ENCODE assay signal across 8 cellular contexts in genomic region chr20:63895886-63896135, GRCh38. TPM values are rescaled to one million over a fixed set of nuclear protein-coding genes. Genes with fewer than 3 reads are reported as not detected.
DNase-seq lines count a peak whose midpoint lies in the region; ATAC-seq, FAIRE-seq and TF ChIP-seq lines count a peak whose summit lies in the region.

No MANE protein-coding gene starts in this region.

- DNase-seq in A549 (ENCODE audit: low read depth in 1 of 2, low spot score in 1 of 2), result no peak
- no peak for DNase-seq in keratinocyte (ENCODE audit: low read depth, low spot score)
- DNase-seq in substantia nigra (lab: John Stamatoyannopoulos, UW), result no peak
- DNase-seq in D341Med (ENCODE audit: low spot score), result no peak

- no peak for TF ChIP-seq RAD21 in A549 (conservative IDR thresholded peaks at IDR 0.05 in 1 of 2, IDR thresholded peaks at IDR 0.05 in 1 of 2)

- H4K20me1 ChIP-seq in keratinocyte (ENCODE audit: control insufficient read depth, extremely low read depth, insufficient read depth, low read length), result peaks cover 15% of the 10 kb centered on the region

- TF ChIP-seq EP300 in A549 (IDR thresholded peaks at IDR 0.05), result no peak

- no peak overlapping the region for H2AFZ ChIP-seq in keratinocyte (ENCODE audit: control insufficient read depth, low read length)

- peak overlapping the region; percentile 96 for H3K4me3 Mint-ChIP-seq in activated naive CD8-positive, alpha-beta T cell

- no peak for TF ChIP-seq CTCF in A549 (IDR thresholded peaks at IDR 0.05)
- TF ChIP-seq CTCF in keratinocyte (optimal IDR thresholded peaks at IDR 0.05 in 1 of 3, IDR thresholded peaks at IDR 0.05 in 1 of 3, conservative IDR thresholded peaks at IDR 0.05 in 1 of 3; ENCODE audit: extremely low read depth in 1 of 3, insufficient read depth in 2 of 3, low read length in 3 of 3), result no peak

- H3K9me3 Mint-ChIP-seq in activated naive CD8-positive, alpha-beta T cell (ENCODE audit: low read depth), result no peaks in the 10 kb centered on the region

- H3K4me2 ChIP-seq in A549 (peak overlapping the region; percentile 83), keratinocyte (ENCODE audit: control insufficient read depth, extremely low read depth, insufficient read depth, low read depth, low read length) (peak overlapping the region; percentile 89)

- H3K36me3 Mint-ChIP-seq in activated naive CD8-positive, alpha-beta T cell, result peaks cover 2% of the 10 kb centered on the region

- peaks cover 1% of the 10 kb centered on the region for H3K9me1 ChIP-seq in keratinocyte (ENCODE audit: control insufficient read depth, extremely low read depth, insufficient read depth, low read length)

- H3K27me3 Mint-ChIP-seq in activated naive CD8-positive, alpha-beta T cell, result no peaks in the 10 kb centered on the region

- peaks cover 42% of the 10 kb centered on the region for H3K4me1 Mint-ChIP-seq in activated naive CD8-positive, alpha-beta T cell (ENCODE audit: low read depth)

- H3K27ac ChIP-seq in A549, result peak overlapping the region; percentile 82 to 96
- H3K27ac ChIP-seq in keratinocyte (ENCODE audit: control insufficient read depth, insufficient read depth, low read length), result peak overlapping the region; percentile 76
- peak overlapping the region; percentile 58 for H3K27ac ChIP-seq in substantia nigra (ENCODE audit: low read depth, low read length, poor library complexity, severe bottlenecking)

- H3K4me1 ChIP-seq in A549 (peaks cover 12% of the 10 kb centered on the region), keratinocyte (ENCODE audit: control insufficient read depth, extremely low read depth, insufficient read depth, low read length) (peaks cover 19% of the 10 kb centered on the region)

- peaks cover 51% of the 10 kb centered on the region for H3K79me2 ChIP-seq in keratinocyte (ENCODE audit: control insufficient read depth, insufficient read depth, low read length)

- H3K9ac ChIP-seq in keratinocyte (ENCODE audit: control insufficient read depth, extremely low read depth, insufficient read depth, low read length), result peak overlapping the region; percentile 74

- H3K4me3 ChIP-seq in A549, result peak overlapping the region; percentile 65
- H3K4me3 ChIP-seq in keratinocyte (ENCODE audit: control insufficient read depth in 2 of 3, extremely low read depth in 1 of 3, insufficient read depth in 2 of 3, low read depth in 1 of 3, low read length in 3 of 3), result peak overlapping the region; percentile 53 to 81 (median 73)

- POLR2A ChIA-PET in A549 (lab: Yijun Ruan, JAX), result interaction anchor here (2.3 kb wide), 1 partner anchor 31 kb away, joined by 14 read pairs; the partner anchor contains the start of gene TPD52L2

- ATAC-seq in A549 (no peak), GM21619 (IDR thresholded peaks at IDR 0.05; ENCODE audit: unreplicated experiment) (peak; percentile 3), HG03432 (IDR thresholded peaks at IDR 0.05; ENCODE audit: unreplicated experiment) (no peak), HG02870 (IDR thresholded peaks at IDR 0.05; ENCODE audit: unreplicated experiment) (no peak)

- no peaks in the 10 kb centered on the region for H3K27me3 ChIP-seq in keratinocyte (ENCODE audit: control insufficient read depth, extremely low read depth, insufficient read depth, low read length)

- H3K36me3 ChIP-seq in keratinocyte (ENCODE audit: control insufficient read depth in 2 of 2, extremely low read depth in 1 of 2, insufficient read depth in 2 of 2, low read length in 2 of 2), result peaks cover 17 to 25% of the 10 kb centered on the region in 2 experiments

- WGBS in A549 (ENCODE audit: missing lambda C conversion rate), result 4% methylated on average over 6 of the region's 6 CpGs

- FAIRE-seq in A549 (lab: Jason Lieb, UNC), result no peak
- FAIRE-seq in keratinocyte (lab: Jason Lieb, UNC), result no peak

- TF ChIP-seq POLR2A in A549 (IDR thresholded peaks at IDR 0.05; ENCODE audit: low read length), result no peak

- dilution Hi-C loops in keratinocyte (cut with MboI; ENCODE audit: extremely low pct_ligation_motif_present, low sequenced_read_pairs), result no loop called here

- H3K27ac Mint-ChIP-seq in activated naive CD8-positive, alpha-beta T cell, result peak overlapping the region; percentile 96

- CTCF ChIA-PET in A549 (lab: Yijun Ruan, JAX), result interaction anchor here (1.0 to 1.6 kb wide), 6 partner anchors 10 to 224 kb away, joined by 3 to 8 read pairs (median 4); partner anchors contain the start of genes PRPF6 and TPD52L2

- no peaks in the 10 kb centered on the region for H3K9me3 ChIP-seq in A549
- H3K9me3 ChIP-seq in keratinocyte (ENCODE audit: control insufficient read depth, low read depth, low read length), result no peaks in the 10 kb centered on the region

TF ChIP-seq in A549, 52 proteins besides CTCF, POLR2A, EP300 and RAD21:
- TF ChIP-seq JUNB (IDR thresholded peaks at IDR 0.05) (no peak), ESRRA (IDR thresholded peaks at IDR 0.05; ENCODE audit: borderline replicate concordance, low read length) (no peak), RCOR1 (IDR thresholded peaks at IDR 0.05; ENCODE audit: low read depth, low read length) (no peak), FOSB (CRISPR knock-in tag; IDR thresholded peaks at IDR 0.05) (no peak), RFX5 (IDR thresholded peaks at IDR 0.05) (no peak), CBX8 (IDR thresholded peaks at IDR 0.05) (no peak), KDM5A (IDR thresholded peaks at IDR 0.05) (no peak), EHMT2 (IDR thresholded peaks at IDR 0.05; ENCODE audit: low read depth) (no peak), GATA3 (IDR thresholded peaks at IDR 0.05; ENCODE audit: borderline replicate concordance) (no peak), HEYL (CRISPR knock-in tag; IDR thresholded peaks at IDR 0.05) (no peak), JUN (IDR thresholded peaks at IDR 0.05) (no peak), MAZ (IDR thresholded peaks at IDR 0.05; ENCODE audit: borderline replicate concordance, low read depth, low read length) (no peak), BHLHE40 (IDR thresholded peaks at IDR 0.05; ENCODE audit: low read depth, low read length) (no peak)

RNA-seq across cellular contexts. Expression of gene DNAJC5, which starts 0.9 kb away (rescaled TPM):
- polyA plus RNA-seq in A549 (2011; rRNA removed) (20.3 and 20.4 TPM in 2 replicates), A549 (2017; fragmentation: RNase III; extraction: RNeasy Plus Mini Kit Qiagen cat#74134 plus additional on column Dnase treatment) (21.7 to 23.2 TPM (median 23.2 TPM) in 3 replicates), keratinocyte (43.7 to 62.0 TPM (median 59.0 TPM) in 3 replicates)
- polyA plus RNA-seq in A549 (2012; cell fraction: cytosol; rRNA removed), result 15.9 and 19.9 TPM in 2 replicates
- polyA plus RNA-seq in A549 (2012; cell fraction: nucleus; rRNA removed), result 31.2 and 34.8 TPM in 2 replicates
- 27.1 and 32.7 TPM in 2 replicates for polyA minus RNA-seq in A549 (2011; rRNA and poly(A)+ RNA removed)
- polyA plus RNA-seq in keratinocyte (2011; ENCODE audit: low read depth), result 19.8 TPM
- 33.5 and 57.9 TPM in 2 replicates for polyA plus RNA-seq in keratinocyte (2011; cell fraction: cytosol; rRNA removed)
- polyA plus RNA-seq in keratinocyte (2011; cell fraction: nucleus; rRNA removed), result 62.9 and 73.4 TPM in 2 replicates
- 36.8 and 69.6 TPM in 2 replicates for polyA plus RNA-seq in keratinocyte (2012; ENCODE audit: low replicate concordance)
- 69.2 to 101 TPM (median 96.1 TPM) in 3 replicates for polyA minus RNA-seq in keratinocyte
- 107 TPM for polyA minus RNA-seq in keratinocyte (2011; cell fraction: cytosol; rRNA and poly(A)+ RNA removed)
- polyA minus RNA-seq in keratinocyte (2011; cell fraction: nucleus; rRNA and poly(A)+ RNA removed), result 72.7 and 86.0 TPM in 2 replicates

RNA-seq across cellular contexts. Expression of gene TPD52L2, which starts 30.7 kb away (rescaled TPM):
- 86.3 and 93.9 TPM in 2 replicates for polyA plus RNA-seq in A549 (2011; rRNA removed)
- 110 and 126 TPM in 2 replicates for polyA plus RNA-seq in A549 (2012; cell fraction: cytosol; rRNA removed)
- 116 and 134 TPM in 2 replicates for polyA plus RNA-seq in A549 (2012; cell fraction: nucleus; rRNA removed)
- 94.1 to 102 TPM (median 99.0 TPM) in 3 replicates for polyA plus RNA-seq in A549 (2017; fragmentation: RNase III; extraction: RNeasy Plus Mini Kit Qiagen cat#74134 plus additional on column Dnase treatment)
- 44.8 and 56.1 TPM in 2 replicates for polyA minus RNA-seq in A549 (2011; rRNA and poly(A)+ RNA removed)
- polyA plus RNA-seq in keratinocyte, result 177 to 208 TPM (median 200 TPM) in 3 replicates
- polyA plus RNA-seq in keratinocyte (2011; ENCODE audit: low read depth), result 70.9 TPM
- 210 and 229 TPM in 2 replicates for polyA plus RNA-seq in keratinocyte (2011; cell fraction: cytosol; rRNA removed)
- polyA plus RNA-seq in keratinocyte (2011; cell fraction: nucleus; rRNA removed), result 150 and 178 TPM in 2 replicates
- 124 and 144 TPM in 2 replicates for polyA plus RNA-seq in keratinocyte (2012; ENCODE audit: low replicate concordance)
- polyA minus RNA-seq in keratinocyte, result 112 to 135 TPM (median 117 TPM) in 3 replicates
- polyA minus RNA-seq in keratinocyte (2011; cell fraction: cytosol; rRNA and poly(A)+ RNA removed), result 247 TPM
- polyA minus RNA-seq in keratinocyte (2011; cell fraction: nucleus; rRNA and poly(A)+ RNA removed), result 75.1 and 94.8 TPM in 2 replicates

RNA-seq across cellular contexts. Expression of gene ABHD16B, which starts 34.5 kb away (rescaled TPM):
- polyA plus RNA-seq in A549 (2011; rRNA removed) (not detected in 2 replicates), A549 (2017; fragmentation: RNase III; extraction: RNeasy Plus Mini Kit Qiagen cat#74134 plus additional on column Dnase treatment) (not detected in 3 replicates), keratinocyte (not detected in 3 replicates)
- not detected in 2 replicates for polyA plus RNA-seq in A549 (2012; cell fraction: cytosol; rRNA removed)
- polyA plus RNA-seq in A549 (2012; cell fraction: nucleus; rRNA removed), result not detected in 2 replicates
- not detected in 2 replicates for polyA minus RNA-seq in A549 (2011; rRNA and poly(A)+ RNA removed)
- polyA plus RNA-seq in keratinocyte (2011; ENCODE audit: low read depth), result not detected
- polyA plus RNA-seq in keratinocyte (2011; cell fraction: cytosol; rRNA removed), result not detected in 2 replicates
- polyA plus RNA-seq in keratinocyte (2011; cell fraction: nucleus; rRNA removed), result not detected in 2 replicates
- not detected in 2 replicates for polyA plus RNA-seq in keratinocyte (2012; ENCODE audit: low replicate concordance)
- not detected in 3 replicates for polyA minus RNA-seq in keratinocyte
- polyA minus RNA-seq in keratinocyte (2011; cell fraction: cytosol; rRNA and poly(A)+ RNA removed), result not detected
- not detected in 2 replicates for polyA minus RNA-seq in keratinocyte (2011; cell fraction: nucleus; rRNA and poly(A)+ RNA removed)
